ENCODE assay signal across 11 cellular contexts in genomic region chr1:206551985-206552325, GRCh38. TPM values are rescaled to one million over a fixed set of nuclear protein-coding genes. Genes with fewer than 3 reads are reported as not detected.
A peak's percentile ranks its signal among the peaks of the same experiment; 100 is the strongest.
DNase-seq lines count a peak whose midpoint lies in the region; ATAC-seq and TF ChIP-seq lines count a peak whose summit lies in the region.
"Had no signal": no experiment of that assay in that cellular context is flagged by ENCODE, and none has a peak within 500 bp of the region (broad histone marks: within the 10 kb centered on the region; RNA-seq: fewer than 3 reads in every experiment).

No MANE protein-coding gene starts in this region.

- no peaks in the 10 kb centered on the region for H3K9me3 Mint-ChIP-seq in activated T-helper 1 cell treated with anti-CD3 and anti-CD28 coated beads, Interleukin-12 subunit alpha, Interleukin-12 subunit beta, Interleukin-2, Interleukin-4 antibody, amounts not matched to agents 30 ng/mL and 10 ng/mL and 1 ng/mL, durations not matched to agents 14 hours and 24 hours and 36 hours
- H3K9me3 Mint-ChIP-seq in naive thymus-derived CD8-positive, alpha-beta T cell = no peaks in the 10 kb centered on the region

- no peaks in the 10 kb centered on the region for H3K27me3 ChIP-seq in gastrocnemius medialis

- peaks cover 2% of the 10 kb centered on the region for H3K27me3 Mint-ChIP-seq in activated T-helper 1 cell treated with anti-CD3 and anti-CD28 coated beads, Interleukin-12 subunit alpha, Interleukin-12 subunit beta, Interleukin-2, Interleukin-4 antibody, amounts not matched to agents 30 ng/mL and 10 ng/mL and 1 ng/mL, durations not matched to agents 14 hours and 24 hours and 36 hours (ENCODE audit: insufficient read depth)
- H3K27me3 Mint-ChIP-seq in naive thymus-derived CD8-positive, alpha-beta T cell = no peaks in the 10 kb centered on the region

- H3K36me3 Mint-ChIP-seq in activated T-helper 1 cell treated with anti-CD3 and anti-CD28 coated beads, Interleukin-12 subunit alpha, Interleukin-12 subunit beta, Interleukin-2, Interleukin-4 antibody, amounts not matched to agents 30 ng/mL and 10 ng/mL and 1 ng/mL, durations not matched to agents 14 hours and 24 hours and 36 hours (ENCODE audit: low read depth) = peaks cover 7% of the 10 kb centered on the region
- no peaks in the 10 kb centered on the region for H3K36me3 Mint-ChIP-seq in naive thymus-derived CD8-positive, alpha-beta T cell

- H3K9me3 ChIP-seq in gastrocnemius medialis = no peaks in the 10 kb centered on the region

- peak; percentile 91 to 92 for ATAC-seq in activated CD4-positive, CD25-positive, alpha-beta regulatory T cell treated with anti-CD3 and anti-CD28 coated beads, Interleukin-2, amount 50 U/mL, for 24 hours
- ATAC-seq in naive thymus-derived CD8-positive, alpha-beta T cell = peak; percentile 89 to 95
- peak; percentile 88 for ATAC-seq in stimulated activated naive CD8-positive, alpha-beta T cell treated with anti-CD3 and anti-CD28 coated beads, Interleukin-15, Interleukin-2, amounts not matched to agents 100 U/mL and 50 U/mL, for 24 hours
- no peak for ATAC-seq in gastrocnemius medialis
- ATAC-seq: HCT116 had no signal

- peak overlapping the region; percentile 93 for H3K27ac Mint-ChIP-seq in activated T-helper 1 cell treated with anti-CD3 and anti-CD28 coated beads, Interleukin-12 subunit alpha, Interleukin-12 subunit beta, Interleukin-2, Interleukin-4 antibody, amounts not matched to agents 30 ng/mL and 10 ng/mL and 1 ng/mL, durations not matched to agents 14 hours and 24 hours and 36 hours
- H3K27ac Mint-ChIP-seq in naive thymus-derived CD8-positive, alpha-beta T cell = peak overlapping the region; percentile 74 to 99 (median 94)

- no peak for TF ChIP-seq CTCF in gastrocnemius medialis (IDR thresholded peaks at IDR 0.05 in 4 of 5, conservative IDR thresholded peaks at IDR 0.05 in 1 of 5)

- intact Hi-C loops in activated T-helper 1 cell treated with anti-CD3 and anti-CD28 coated beads, Interleukin-12 subunit alpha, Interleukin-12 subunit beta, Interleukin-2, Interleukin-4 antibody, amounts not matched to agents 30 ng/mL and 10 ng/mL and 1 ng/mL, durations not matched to agents 14 hours and 24 hours and 36 hours (cut with micrococcal nuclease) = loop anchor here (1.0 to 10.0 kb wide), 2 partner anchors 81 to 1267 kb away; no protein-coding TSS in a partner anchor
- intact Hi-C loops in gastrocnemius medialis (cut with DNase I; ENCODE audit: low total_unique reads) = loop anchor here (5.0 kb wide), 1 partner anchor 45 kb away; the partner anchor contains the start of gene RASSF5

- H3K4me3 ChIP-seq in gastrocnemius medialis = no peak overlapping the region
- H3K4me3 ChIP-seq: smooth muscle cell had no signal

- DNase-seq in activated T-helper 1 cell treated with anti-CD3 and anti-CD28 coated beads, Interleukin-12 subunit alpha, Interleukin-12 subunit beta, Interleukin-2, Interleukin-4 antibody, amounts not matched to agents 30 ng/mL and 10 ng/mL and 1 ng/mL, durations not matched to agents 14 hours and 24 hours and 36 hours (ENCODE audit: low spot score) = peak; percentile 69
- peak in 9 of 10 donors; percentile 66 to 88 (median 79) for DNase-seq in naive thymus-derived CD8-positive, alpha-beta T cell
- DNase-seq in stimulated activated naive CD8-positive, alpha-beta T cell treated with anti-CD3 and anti-CD28 coated beads, Interleukin-15, Interleukin-2, amounts not matched to agents 100 U/mL and 50 U/mL, for 24 hours = peak; percentile 70
- DNase-seq in gastrocnemius medialis = no peak
- DNase-seq in AG08396 (ENCODE audit: low spot score) = no peak
- no peak for DNase-seq in GF-D8 (lab: John Stamatoyannopoulos, UW)
- DNase-seq: EL, WERI-Rb-1 had no signal

- no peaks in the 10 kb centered on the region for H3K36me3 ChIP-seq in gastrocnemius medialis
- H3K36me3 ChIP-seq: WERI-Rb-1 had no signal

- POLR2A ChIA-PET in naive thymus-derived CD8-positive, alpha-beta T cell (lab: Charles Lee) = interaction anchor here (0.8 to 22.9 kb wide), 7 partner anchors 22 to 86 kb away, joined by 3 to 825 read pairs (median 6); partner anchors contain the start of genes EIF2D and IKBKE

- peaks cover 10 to 26% of the 10 kb centered on the region in 2 donors for H3K4me1 ChIP-seq in gastrocnemius medialis

- H3K27ac ChIP-seq in gastrocnemius medialis = no peak overlapping the region
- H3K27ac ChIP-seq: WERI-Rb-1 had no signal

- in situ Hi-C loops in gastrocnemius medialis (cut with MboI; ENCODE audit: low sequenced_read_pairs in 4 of 4) = no loop called here

- peak overlapping the region; percentile 80 for H3K4me3 Mint-ChIP-seq in activated T-helper 1 cell treated with anti-CD3 and anti-CD28 coated beads, Interleukin-12 subunit alpha, Interleukin-12 subunit beta, Interleukin-2, Interleukin-4 antibody, amounts not matched to agents 30 ng/mL and 10 ng/mL and 1 ng/mL, durations not matched to agents 14 hours and 24 hours and 36 hours
- peak overlapping the region in 9 of 10 donors; percentile 65 to 83 (median 78) for H3K4me3 Mint-ChIP-seq in naive thymus-derived CD8-positive, alpha-beta T cell

- no peak for TF ChIP-seq POLR2A in gastrocnemius medialis (IDR thresholded peaks at IDR 0.05)

- peaks cover 78% of the 10 kb centered on the region for H3K4me1 Mint-ChIP-seq in activated T-helper 1 cell treated with anti-CD3 and anti-CD28 coated beads, Interleukin-12 subunit alpha, Interleukin-12 subunit beta, Interleukin-2, Interleukin-4 antibody, amounts not matched to agents 30 ng/mL and 10 ng/mL and 1 ng/mL, durations not matched to agents 14 hours and 24 hours and 36 hours (ENCODE audit: low read depth)
- H3K4me1 Mint-ChIP-seq in naive thymus-derived CD8-positive, alpha-beta T cell = peaks cover 29 to 68% (median 66%) of the 10 kb centered on the region in 4 donors

RNA-seq across cellular contexts. Expression of gene RASSF5, which starts 44.6 kb away (rescaled TPM):
- 220 and 221 TPM in 2 replicates for total RNA-seq in activated T-helper 1 cell treated with anti-CD3 and anti-CD28 coated beads, Interleukin-12 subunit alpha, Interleukin-12 subunit beta, Interleukin-2, Interleukin-4 antibody, amounts not matched to agents 30 ng/mL and 10 ng/mL and 1 ng/mL, durations not matched to agents 14 hours and 24 hours and 36 hours
- 100 to 1,000 TPM; 224 to 229 TPM for total RNA-seq in naive thymus-derived CD8-positive, alpha-beta T cell
- polyA plus RNA-seq in naive thymus-derived CD8-positive, alpha-beta T cell = 100 to 1,000 TPM; 233 to 358 (median 291) TPM
- 10 to 100 TPM in 2 of 4 donors, 1 to 10 TPM in 2; 5.9 to 15.9 (median 9.4) TPM for total RNA-seq in gastrocnemius medialis

Comparison
In these comparisons a context has a peak if more than half of its experiments do, and no peak if none do; other contexts are left out.
1. ATAC-seq: peak in activated CD4-positive, CD25-positive, alpha-beta regulatory T cell treated with anti-CD3 and anti-CD28 coated beads, Interleukin-2, amount 50 U/mL, for 24 hours (2 of 2), naive thymus-derived CD8-positive, alpha-beta T cell (2 of 2) and stimulated activated naive CD8-positive, alpha-beta T cell treated with anti-CD3 and anti-CD28 coated beads, Interleukin-15, Interleukin-2, amounts not matched to agents 100 U/mL and 50 U/mL, for 24 hours (single experiment); none in gastrocnemius medialis (0 of 2).
2. DNase-seq: peak in activated T-helper 1 cell treated with anti-CD3 and anti-CD28 coated beads, Interleukin-12 subunit alpha, Interleukin-12 subunit beta, Interleukin-2, Interleukin-4 antibody, amounts not matched to agents 30 ng/mL and 10 ng/mL and 1 ng/mL, durations not matched to agents 14 hours and 24 hours and 36 hours (single experiment), naive thymus-derived CD8-positive, alpha-beta T cell (9 of 10) and stimulated activated naive CD8-positive, alpha-beta T cell treated with anti-CD3 and anti-CD28 coated beads, Interleukin-15, Interleukin-2, amounts not matched to agents 100 U/mL and 50 U/mL, for 24 hours (single experiment); none in gastrocnemius medialis (0 of 2), AG08396 (single experiment) and GF-D8 (single experiment).
3. RNA of gene RASSF5, which starts 44.6 kb away (total RNA-seq): 224 to 229 TPM in naive thymus-derived CD8-positive, alpha-beta T cell and 220 to 221 TPM in activated T-helper 1 cell treated with anti-CD3 and anti-CD28 coated beads, Interleukin-12 subunit alpha, Interleukin-12 subunit beta, Interleukin-2, Interleukin-4 antibody, amounts not matched to agents 30 ng/mL and 10 ng/mL and 1 ng/mL, durations not matched to agents 14 hours and 24 hours and 36 hours; 5.9 to 15.9 TPM in gastrocnemius medialis; every median in the first group is over 10 times any median in the second.